Comparison of ENCODE assay signal across 26 cellular contexts in the genomic region with DNA sequence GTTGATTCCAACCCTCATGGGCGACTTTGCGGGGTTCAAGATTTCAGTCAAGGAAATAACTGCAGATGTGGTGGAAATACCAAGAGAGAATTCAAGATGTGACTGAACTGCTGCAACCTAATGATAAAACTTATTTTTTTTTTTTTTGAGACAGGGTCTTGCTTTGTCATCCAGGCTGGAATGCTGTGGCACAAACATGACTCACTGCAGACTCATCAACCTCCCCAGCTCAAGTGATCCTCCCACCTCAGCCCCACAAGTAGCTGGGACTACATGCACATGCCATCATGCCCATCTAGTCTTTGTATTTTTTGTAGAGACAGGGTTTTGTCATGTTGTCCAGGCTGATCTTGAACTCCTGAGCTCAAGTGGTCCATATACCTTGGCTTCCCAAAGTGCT. TPM values are rescaled to one million over a fixed set of nuclear protein-coding genes. Genes with fewer than 3 reads are reported as not detected.
DNase-seq lines count a peak whose midpoint lies in the region; ATAC-seq, FAIRE-seq and TF ChIP-seq lines count a peak whose summit lies in the region.
"Had no signal": no experiment of that assay in that cellular context is flagged by ENCODE, and none has a peak within 500 bp of the region (broad histone marks: within the 10 kb centered on the region; RNA-seq: fewer than 3 reads in every experiment).

No MANE protein-coding gene starts in this region.

- H3K27ac ChIP-seq in HepG2 (ENCODE audit: extremely low read length, insufficient read depth, low read length) (no peak overlapping the region), right lobe of liver (no peak overlapping the region), foreskin keratinocyte (no peak overlapping the region), Peyer's patch (no peak overlapping the region)
- H3K27ac ChIP-seq: A549, cardiac muscle cell, KMS-11, SJCRH30, skin epidermis had no signal

- no peaks in the 10 kb centered on the region for H4K20me1 ChIP-seq in HepG2 (ENCODE audit: insufficient read depth, low read length)

- POLR2A ChIA-PET in HepG2 (lab: Yijun Ruan, JAX) = no interaction called here

- no peaks in the 10 kb centered on the region for H3K36me3 ChIP-seq in HepG2 (replicated peaks in 1 of 2; ENCODE audit: control insufficient read depth in 1 of 2, insufficient read depth in 2 of 2, low read length in 2 of 2)
- no peaks in the 10 kb centered on the region for H3K36me3 ChIP-seq in right lobe of liver
- no peaks in the 10 kb centered on the region for H3K36me3 ChIP-seq in Peyer's patch
- H3K36me3 ChIP-seq: cardiac muscle cell had no signal

- intact Hi-C loops in HepG2 (cut with micrococcal nuclease; ENCODE audit: unreplicated experiment) (no loop called here), right lobe of liver (cut with DNase I) (no loop called here)

- FAIRE-seq in HepG2 (lab: Jason Lieb, UNC) = no peak
- FAIRE-seq: A549, islet of Langerhans had no signal

- ATAC-seq in HepG2 (no peak), right lobe of liver (no peak), foreskin keratinocyte (peak; percentile 93)
- ATAC-seq: A549; CD8-positive, alpha-beta T cell had no signal

- no peak overlapping the region for H2AFZ ChIP-seq in HepG2 (ENCODE audit: low read length)

- H3K9me3 ChIP-seq in HepG2 (ENCODE audit: low read length) = no peaks in the 10 kb centered on the region
- no peaks in the 10 kb centered on the region for H3K9me3 ChIP-seq in right lobe of liver
- no peaks in the 10 kb centered on the region for H3K9me3 ChIP-seq in Peyer's patch

- H3K79me2 ChIP-seq in HepG2 (ENCODE audit: insufficient read depth, low read length) = no peaks in the 10 kb centered on the region

- H3K4me3 ChIP-seq in HepG2 (replicated peaks in 1 of 3; ENCODE audit: insufficient read depth in 1 of 3, low read depth in 2 of 3, low read length in 3 of 3) (no peak overlapping the region), right lobe of liver (no peak overlapping the region), Peyer's patch (no peak overlapping the region)
- H3K4me3 ChIP-seq: A549, cardiac muscle cell, SJCRH30, skin epidermis had no signal

- CTCF ChIA-PET in HepG2 (lab: Yijun Ruan, JAX; ENCODE audit: low intra/inter-chr PET ratio, low total read pairs) = no interaction called here

- H3K4me1 ChIP-seq in HepG2 (ENCODE audit: insufficient read depth, low read length) = no peaks in the 10 kb centered on the region
- no peaks in the 10 kb centered on the region for H3K4me1 ChIP-seq in right lobe of liver
- no peaks in the 10 kb centered on the region for H3K4me1 ChIP-seq in foreskin keratinocyte
- H3K4me1 ChIP-seq in Peyer's patch = no peaks in the 10 kb centered on the region
- H3K4me1 ChIP-seq: A549, SJCRH30 had no signal

- no TSS peak for BruUV-seq in HepG2 (replicated peaks; lab: Mats Ljungman, UMichigan)

- TF ChIP-seq EP300 in HepG2 (IDR thresholded peaks at IDR 0.05; ENCODE audit: low read depth in 2 of 2, low read length in 2 of 2) (no peak), HepG2 (CRISPR knock-in tag; IDR thresholded peaks at IDR 0.05; ENCODE audit: borderline replicate concordance) (no peak)

- TF ChIP-seq CTCF in HepG2 (CRISPR knock-in tag; IDR thresholded peaks at IDR 0.05) (no peak), right lobe of liver (IDR thresholded peaks at IDR 0.05) (no peak), foreskin keratinocyte (conservative IDR thresholded peaks at IDR 0.05) (no peak), Peyer's patch (IDR thresholded peaks at IDR 0.05) (no peak)

- no peak overlapping the region for H3K4me2 ChIP-seq in HepG2 (ENCODE audit: low read depth, low read length)
- H3K4me2 ChIP-seq: A549, KMS-11 had no signal

- H3K9ac ChIP-seq in HepG2 (ENCODE audit: insufficient read depth, low read depth, low read length) = no peak overlapping the region
- H3K9ac ChIP-seq: KMS-11 had no signal

- WGBS in HepG2 (ENCODE audit: low lambda C conversion rate) = 41% methylated on average over 2 of the region's 2 CpGs
- WGBS in right lobe of liver (ENCODE audit: insufficient coverage, low coverage, low lambda C conversion rate, missing lambda C conversion rate) = 80% methylated on average over 2 of the region's 2 CpGs

- in situ Hi-C loops in HepG2 (cut with HindIII; ENCODE audit: extremely low pct_ligation_motif_present, low pct_unique_long_range_greater_than_20kb) = no loop called here

- TF ChIP-seq POLR2A in HepG2 (IDR thresholded peaks at IDR 0.05; ENCODE audit: insufficient read depth in 1 of 2, low read depth in 2 of 2, low read length in 2 of 2) (no peak), right lobe of liver (IDR thresholded peaks at IDR 0.05) (no peak), Peyer's patch (IDR thresholded peaks at IDR 0.05) (no peak)

- DNase-seq in HepG2 (ENCODE audit: low spot score) (peak; percentile 6), right lobe of liver (no peak), astrocyte of the hippocampus (ENCODE audit: low read depth, low spot score) (peak; percentile 46), foreskin keratinocyte (peak in 1 of 2 donors; percentile 77), Peyer's patch (no peak), GM19238 (ENCODE audit: insufficient read length, low spot score) (no peak), NCI-H1436 treated with DMSO at 0.1 percent for 48 hours (lab: John Stamatoyannopoulos, UW) (no peak)
- no peak for DNase-seq in stimulated activated CD4-positive, alpha-beta T cell treated with anti-CD3 and anti-CD28 coated beads, Interleukin-1b, Interleukin-23, amount 100 ng/mL, for 48 hours
- DNase-seq: activated CD4-positive, alpha-beta T cell treated with anti-CD3 and anti-CD28 coated beads for 48 hours; activated naive CD4-positive, alpha-beta T cell treated with anti-CD3 and anti-CD28 coated beads, Interleukin-2, amount 50 U/mL, for 16 hours; activated T-cell treated with anti-CD3 and anti-CD28 coated beads for 4 hours; CD8-positive, alpha-beta T cell; effector CD8-positive, alpha-beta T cell; GDM1; glutamatergic neuron; NCI-H1417 treated with DMSO at 0.1 percent for 48 hours; NCI-H2227 treated with DMSO at 0.1 percent for 48 hours; nucleus accumbens; stimulated activated naive CD4-positive, alpha-beta T cell; T-helper 9 cell had no signal

- TF ChIP-seq RAD21 in HepG2 (CRISPR knock-in tag; IDR thresholded peaks at IDR 0.05) = no peak

- no peaks in the 10 kb centered on the region for H3K27me3 ChIP-seq in HepG2 (ENCODE audit: control insufficient read depth in 1 of 2, insufficient read depth in 2 of 2, low read length in 2 of 2)
- H3K27me3 ChIP-seq in right lobe of liver = no peaks in the 10 kb centered on the region
- no peaks in the 10 kb centered on the region for H3K27me3 ChIP-seq in foreskin keratinocyte
- no peaks in the 10 kb centered on the region for H3K27me3 ChIP-seq in Peyer's patch
- H3K27me3 ChIP-seq: cardiac muscle cell, SJCRH30 had no signal

TF ChIP-seq in HepG2, 621 proteins besides CTCF, POLR2A, EP300 and RAD21:
- TF ChIP-seq NR1H2 (CRISPR knock-in tag; IDR thresholded peaks at IDR 0.05; ENCODE audit: borderline replicate concordance, low read depth) = no peak
- peak; percentile 40 for TF ChIP-seq FOSL2 (CRISPR knock-in tag; IDR thresholded peaks at IDR 0.05)

RNA-seq across cellular contexts. Expression of gene WDFY3, which starts 19.5 kb away (rescaled TPM):
- total RNA-seq in HepG2 (2016; rRNA removed; fragmentation: Illumina TruSeq; extraction: Trizol) = 24.5 and 30.8 TPM in 2 replicates
- 8.8 and 10.0 TPM in 2 replicates for total RNA-seq in HepG2 (2016; cell fraction: cytosol; rRNA removed; fragmentation: Illumina TruSeq; extraction: Trizol; ENCODE audit: low read depth)
- 22.5 and 29.2 TPM in 2 replicates for total RNA-seq in HepG2 (2016; cell fraction: insoluble cytoplasmic fraction; rRNA removed; fragmentation: Illumina TruSeq; extraction: Trizol)
- 10.2 and 11.3 TPM in 2 replicates for total RNA-seq in HepG2 (2016; cell fraction: membrane; rRNA removed; fragmentation: Illumina TruSeq; extraction: Trizol)
- 60.8 and 61.6 TPM in 2 replicates for total RNA-seq in HepG2 (2016; cell fraction: nucleus; rRNA removed; fragmentation: Illumina TruSeq; extraction: Trizol)
- polyA plus RNA-seq in HepG2 (2011; rRNA removed) = 16.7 and 19.9 TPM in 2 replicates
- polyA plus RNA-seq in HepG2 (2011; cell fraction: cytosol; rRNA removed) = 13.5 and 17.1 TPM in 2 replicates
- polyA plus RNA-seq in HepG2 (2011; cell fraction: nucleus; rRNA removed) = 27.2 and 44.3 TPM in 2 replicates
- 13.4 TPM in 2 replicates for polyA plus RNA-seq in HepG2 (2012)
- polyA plus RNA-seq in HepG2 (2016; cell fraction: cytosol; fragmentation: Illumina TruSeq; extraction: Trizol; ENCODE audit: low read depth) = 0.48 and 0.73 TPM in 2 replicates
- 9.4 and 10.1 TPM in 2 replicates for polyA plus RNA-seq in HepG2 (2016; cell fraction: insoluble cytoplasmic fraction; fragmentation: Illumina TruSeq; extraction: Trizol; ENCODE audit: low read depth)
- polyA plus RNA-seq in HepG2 (2016; cell fraction: membrane; fragmentation: Illumina TruSeq; extraction: Trizol; ENCODE audit: low read depth) = 1.3 and 1.8 TPM in 2 replicates
- polyA plus RNA-seq in HepG2 (2016; cell fraction: nucleus; fragmentation: Illumina TruSeq; extraction: Trizol; ENCODE audit: insufficient read depth, low read depth) = 16.1 and 19.7 TPM in 2 replicates
- polyA minus RNA-seq in HepG2 (2011; rRNA and poly(A)+ RNA removed; ENCODE audit: low replicate concordance) = 84.0 and 132 TPM in 2 replicates
- polyA minus RNA-seq in HepG2 (2011; cell fraction: cytosol; rRNA and poly(A)+ RNA removed) = 44.8 and 56.1 TPM in 2 replicates
- 216 and 287 TPM in 2 replicates for polyA minus RNA-seq in HepG2 (2011; cell fraction: nucleus; rRNA and poly(A)+ RNA removed)
- 10 to 100 TPM; 18.8 to 36.5 (median 25.9) TPM for total RNA-seq in right lobe of liver
- 37.7 and 46.2 TPM in 2 replicates for total RNA-seq in foreskin keratinocyte
- polyA plus RNA-seq in foreskin keratinocyte = 3.7 and 4.1 TPM in 2 replicates
- 100 to 1,000 TPM in 1 of 4 donors, 10 to 100 TPM in 3; 31.7 to 139 (median 65.2) TPM for total RNA-seq in Peyer's patch
- total RNA-seq: CD8-positive, alpha-beta T cell had no signal

Comparison
In these comparisons a context has a peak if more than half of its experiments do, and no peak if none do; other contexts are left out.
1. DNase-seq: peak in HepG2 (single experiment) and astrocyte of the hippocampus (single experiment); none in right lobe of liver (0 of 3), Peyer's patch (0 of 3), GM19238 (single experiment), stimulated activated CD4-positive, alpha-beta T cell treated with anti-CD3 and anti-CD28 coated beads, Interleukin-1b, Interleukin-23, amount 100 ng/mL, for 48 hours (single experiment) and NCI-H1436 treated with DMSO at 0.1 percent for 48 hours (single experiment).